ENCODE assay signal across 8 cellular contexts in genomic region chr15:32994810-32995424, GRCh38.
DNase-seq lines count a peak whose midpoint lies in the region; ATAC-seq and TF ChIP-seq lines count a peak whose summit lies in the region.

No MANE protein-coding gene starts in this region.

- no peak overlapping the region for H3K4me3 ChIP-seq in parathyroid adenoma (ENCODE audit: low read depth, low read length)

- TF ChIP-seq CTCF in parathyroid adenoma (IDR thresholded peaks at IDR 0.05), result peak; percentile 27

- no peaks in the 10 kb centered on the region for H3K79me2 ChIP-seq in parathyroid adenoma

- H3K27ac ChIP-seq in parathyroid adenoma, result no peak overlapping the region

- H3K9ac ChIP-seq in parathyroid adenoma, result no peak overlapping the region

- ATAC-seq in GM21717 (IDR thresholded peaks at IDR 0.05; ENCODE audit: unreplicated experiment) (no peak), GM21515 (IDR thresholded peaks at IDR 0.05; ENCODE audit: unreplicated experiment) (no peak)
- no peak for ATAC-seq in stimulated activated naive CD8-positive, alpha-beta T cell treated with anti-CD3 and anti-CD28 coated beads, Interleukin-15, Interleukin-2, amounts not matched to agents 100 U/mL and 50 U/mL, for 24 hours

- no peaks in the 10 kb centered on the region for H3K27me3 ChIP-seq in parathyroid adenoma (ENCODE audit: control insufficient read depth, insufficient read depth, low read length)

- H3K9me3 ChIP-seq in parathyroid adenoma (ENCODE audit: control insufficient read depth, low read length), result no peaks in the 10 kb centered on the region

- H2AFZ ChIP-seq in parathyroid adenoma, result no peak overlapping the region

- H3K4me1 ChIP-seq in parathyroid adenoma, result no peaks in the 10 kb centered on the region

- H3K36me3 ChIP-seq in parathyroid adenoma (ENCODE audit: control insufficient read depth, insufficient read depth, low read length), result no peaks in the 10 kb centered on the region

- DNase-seq in NCI-H2196 (lab: John Stamatoyannopoulos, UW; ENCODE audit: unreplicated experiment) (peak; percentile 7), NCI-H2196 treated with DMSO at 0.1 percent for 48 hours (lab: John Stamatoyannopoulos, UW; ENCODE audit: unreplicated experiment) (no peak), NCI-H69 (lab: John Stamatoyannopoulos, UW) (peak; percentile 71), dedifferentiated amniotic fluid mesenchymal stem cell (ENCODE audit: extremely low spot score) (peak; percentile 79)
- no peak for DNase-seq in stimulated activated naive CD8-positive, alpha-beta T cell treated with anti-CD3 and anti-CD28 coated beads, Interleukin-15, Interleukin-2, amounts not matched to agents 100 U/mL and 50 U/mL, for 24 hours

- no peak overlapping the region for H3K4me2 ChIP-seq in parathyroid adenoma (ENCODE audit: low read length)

Comparison
In these comparisons a context has a peak if more than half of its experiments do, and no peak if none do; other contexts are left out.
1. DNase-seq: peak in NCI-H2196 (single experiment), NCI-H69 (single experiment) and dedifferentiated amniotic fluid mesenchymal stem cell (single experiment); none in NCI-H2196 treated with DMSO at 0.1 percent for 48 hours (single experiment) and stimulated activated naive CD8-positive, alpha-beta T cell treated with anti-CD3 and anti-CD28 coated beads, Interleukin-15, Interleukin-2, amounts not matched to agents 100 U/mL and 50 U/mL, for 24 hours (single experiment).